Comparison of ENCODE assay signal across 4 cellular contexts in genomic region chr2:97031331-97031730, GRCh38. TPM values are rescaled to one million over a fixed set of nuclear protein-coding genes. Genes with fewer than 3 reads are reported as not detected.
"Had no signal": no experiment of that assay in that cellular context is flagged by ENCODE, and none has a peak within 500 bp of the region (broad histone marks: within the 10 kb centered on the region; RNA-seq: fewer than 3 reads in every experiment).

No MANE protein-coding gene starts in this region.

RNA-seq across cellular contexts. Expression of gene FAM178B, which starts 45.0 kb away (rescaled TPM):
- total RNA-seq: PC-3, Peyer's patch, Right ventricle myocardium inferior, SJSA1 had no signal
